ENCODE assay signal across 21 cellular contexts in genomic region chr11:134118016-134118415, GRCh38. TPM values are rescaled to one million over a fixed set of nuclear protein-coding genes. Genes with fewer than 3 reads are reported as not detected.
DNase-seq lines count a peak whose midpoint lies in the region; ATAC-seq, FAIRE-seq and TF ChIP-seq lines count a peak whose summit lies in the region.
"Had no signal": no experiment of that assay in that cellular context is flagged by ENCODE, and none has a peak within 500 bp of the region (broad histone marks: within the 10 kb centered on the region; RNA-seq: fewer than 3 reads in every experiment).

No MANE protein-coding gene starts in this region.

- H3K23ac ChIP-seq in IMR-90 (ENCODE audit: low read depth, low read length) = peak overlapping the region; percentile 60; the same call in 1 of the 2 replicates

- no peaks in the 10 kb centered on the region for H3K36me3 Mint-ChIP-seq in stimulated activated effector memory CD8-positive, alpha-beta T cell treated with anti-CD3 and anti-CD28 coated beads, Interleukin-12 subunit alpha, Interleukin-12 subunit beta, amount 100 ng/mL, for 72 hours

- H3K36me3 ChIP-seq in IMR-90 (ENCODE audit: control insufficient read depth, insufficient read depth, low read length) = no peaks in the 10 kb centered on the region
- H3K36me3 ChIP-seq: pancreas had no signal

- no peak overlapping the region for H2BK120ac ChIP-seq in IMR-90 (ENCODE audit: low read depth, low read length)

- ATAC-seq in IMR-90 (ENCODE audit: low read depth) (no peak), GM18520 (IDR thresholded peaks at IDR 0.05; ENCODE audit: unreplicated experiment) (no peak)
- ATAC-seq in stimulated activated effector memory CD8-positive, alpha-beta T cell treated with anti-CD3 and anti-CD28 coated beads, Interleukin-12 subunit alpha, Interleukin-12 subunit beta, amount 100 ng/mL, for 72 hours = no peak
- ATAC-seq: esophagus mucosa had no signal

- H2BK15ac ChIP-seq in IMR-90 (ENCODE audit: low read depth, low read length) = no peak overlapping the region; the same call in 2 of the 3 replicates

- no peak overlapping the region for H2AK9ac ChIP-seq in IMR-90 (replicated peaks; ENCODE audit: low read depth, low read length, poor library complexity)

- peaks cover 22 to 36% of the 10 kb centered on the region in 2 experiments; a peak in 3 of 4 replicates for H3K79me1 ChIP-seq in IMR-90 (ENCODE audit: low read depth in 1 of 2, low read length in 2 of 2)

- 0 out of 2 replicates have a peak overlapping the region, but pooled peaks have one; percentile 15 for H3K4ac ChIP-seq in IMR-90 (ENCODE audit: low read depth, low read length)

- 0 out of 2 replicates have a peak, but pooled peaks cover 5% of the 10 kb centered on the region for H4K20me1 ChIP-seq in IMR-90 (ENCODE audit: insufficient read depth, low read length)

- TF ChIP-seq RAD21 in IMR-90 (IDR thresholded peaks at IDR 0.05; ENCODE audit: low read length) = no peak

- H2AFZ ChIP-seq in IMR-90 (replicated peaks; ENCODE audit: low read length, poor library complexity) = no peak overlapping the region

- CTCF ChIA-PET in IMR-90 (lab: Yijun Ruan, JAX) = interaction anchor here (0.6 to 1.7 kb wide), 4 partner anchors 17 to 68 kb away, joined by 3 to 10 read pairs (median 5); no protein-coding TSS in a partner anchor

- intact Hi-C loops in IMR-90 (cut with micrococcal nuclease) = loop anchor here (5.0 kb wide), 1 partner anchor 36 kb away; no protein-coding TSS in a partner anchor

- H3K14ac ChIP-seq in IMR-90 (replicated peaks; ENCODE audit: low read depth, low read length) = 0 out of 2 replicates have a peak overlapping the region, but pooled peaks have one; percentile 14

- H3K18ac ChIP-seq in IMR-90 (ENCODE audit: low read depth, low read length) = no peak overlapping the region

- POLR2A ChIA-PET in IMR-90 (lab: Charles Lee; ENCODE audit: unreplicated experiment) = no interaction called here

- no peak overlapping the region for H3K9ac ChIP-seq in IMR-90 (ENCODE audit: low read depth, low read length)

- no peak overlapping the region for H3K56ac ChIP-seq in IMR-90 (ENCODE audit: extremely low read depth, insufficient read depth, low read length)

- no peaks in the 10 kb centered on the region for H3K27me3 ChIP-seq in IMR-90 (ENCODE audit: control insufficient read depth, insufficient read depth, low read length)
- H3K27me3 ChIP-seq: pancreas had no signal

- H4K5ac ChIP-seq in IMR-90 (ENCODE audit: low read depth, low read length) = no peak overlapping the region

- H3K4me1 ChIP-seq in IMR-90 (ENCODE audit: control insufficient read depth, insufficient read depth, low read length) = peaks cover 16% of the 10 kb centered on the region
- H3K4me1 ChIP-seq: pancreas had no signal

- peak overlapping the region; percentile 11 for H3K27ac Mint-ChIP-seq in stimulated activated effector memory CD8-positive, alpha-beta T cell treated with anti-CD3 and anti-CD28 coated beads, Interleukin-12 subunit alpha, Interleukin-12 subunit beta, amount 100 ng/mL, for 72 hours
- H3K27ac Mint-ChIP-seq: activated CD4-positive, alpha-beta memory T cell treated with anti-CD3 and anti-CD28 coated beads, Interleukin-2, amount 10 ng/mL, durations not matched to agents 7 days and 5 days; activated naive CD4-positive, alpha-beta T cell treated with anti-CD3 and anti-CD28 coated beads, Interleukin-2, amount 50 U/mL, for 24 hours; dendritic cell treated with granulocyte-macrophage colony-stimulating factor and Interleukin-4, amounts not matched to agents 40 ng/mL and 50 ng/mL, for 4 days; T-helper 1 cell treated with Interleukin-12 subunit alpha and Interleukin-12 subunit beta and Interleukin-4 antibody, amounts not matched to agents 30 μg/mL and 1 μg/mL, for 36 hours had no signal

- H3K9me1 ChIP-seq in IMR-90 (ENCODE audit: insufficient read depth, low read length) = peaks cover 5% of the 10 kb centered on the region

- BruUV-seq in IMR-90 (replicated peaks; lab: Mats Ljungman, UMichigan) = no TSS peak

- FAIRE-seq in islet of Langerhans (lab: Jason Lieb, UNC) = peak; percentile 99
- FAIRE-seq: HTR-8/SVneo, pancreas had no signal

- H3K4me3 Mint-ChIP-seq in stimulated activated effector memory CD8-positive, alpha-beta T cell treated with anti-CD3 and anti-CD28 coated beads, Interleukin-12 subunit alpha, Interleukin-12 subunit beta, amount 100 ng/mL, for 72 hours = no peak overlapping the region
- H3K4me3 Mint-ChIP-seq: activated CD4-positive, alpha-beta memory T cell treated with anti-CD3 and anti-CD28 coated beads, Interleukin-2, amount 10 ng/mL, durations not matched to agents 7 days and 5 days; activated naive CD4-positive, alpha-beta T cell treated with anti-CD3 and anti-CD28 coated beads, Interleukin-2, amount 50 U/mL, for 24 hours; dendritic cell treated with granulocyte-macrophage colony-stimulating factor and Interleukin-4, amounts not matched to agents 40 ng/mL and 50 ng/mL, for 4 days; T-helper 1 cell treated with Interleukin-12 subunit alpha and Interleukin-12 subunit beta and Interleukin-4 antibody, amounts not matched to agents 30 μg/mL and 1 μg/mL, for 36 hours had no signal

- H4K8ac ChIP-seq in IMR-90 (ENCODE audit: low read depth in 2 of 2, low read length in 2 of 2) = no peak overlapping the region

- H3K9me3 Mint-ChIP-seq in stimulated activated effector memory CD8-positive, alpha-beta T cell treated with anti-CD3 and anti-CD28 coated beads, Interleukin-12 subunit alpha, Interleukin-12 subunit beta, amount 100 ng/mL, for 72 hours = no peaks in the 10 kb centered on the region
- H3K9me3 Mint-ChIP-seq: activated CD4-positive, alpha-beta memory T cell treated with anti-CD3 and anti-CD28 coated beads, Interleukin-2, amount 10 ng/mL, durations not matched to agents 7 days and 5 days; activated naive CD4-positive, alpha-beta T cell treated with anti-CD3 and anti-CD28 coated beads, Interleukin-2, amount 50 U/mL, for 24 hours; dendritic cell treated with granulocyte-macrophage colony-stimulating factor and Interleukin-4, amounts not matched to agents 40 ng/mL and 50 ng/mL, for 4 days; T-helper 1 cell treated with Interleukin-12 subunit alpha and Interleukin-12 subunit beta and Interleukin-4 antibody, amounts not matched to agents 30 μg/mL and 1 μg/mL, for 36 hours had no signal

- no peak overlapping the region for H3K4me2 ChIP-seq in IMR-90 (ENCODE audit: low read depth, low read length)

- H3K27ac ChIP-seq in IMR-90 (ENCODE audit: insufficient read depth, low read length) (no peak overlapping the region), VCaP (peak overlapping the region; percentile 13; the same call in 1 of the 2 replicates)
- H3K27ac ChIP-seq: pancreas, WERI-Rb-1 had no signal

- dilution Hi-C loops in IMR-90 (cut with HindIII; ENCODE audit: low sequenced_read_pairs, unreplicated experiment) = no loop called here

- H2BK20ac ChIP-seq in IMR-90 (ENCODE audit: low read depth, low read length) = no peak overlapping the region

- 0 out of 2 replicates have a peak overlapping the region, but pooled peaks have one; percentile 16 for H4K91ac ChIP-seq in IMR-90 (ENCODE audit: insufficient read depth, low read depth, low read length)

- no peak for TF ChIP-seq POLR2A in IMR-90 (IDR thresholded peaks at IDR 0.05; ENCODE audit: low read depth, low read length)

- DNase-seq in IMR-90 (no peak), NCI-H748 treated with DMSO at 0.1 percent for 48 hours (lab: John Stamatoyannopoulos, UW) (no peak), COLO668 (lab: John Stamatoyannopoulos, UW; ENCODE audit: unreplicated experiment) (no peak)
- DNase-seq in stimulated activated effector memory CD8-positive, alpha-beta T cell treated with anti-CD3 and anti-CD28 coated beads, Interleukin-12 subunit alpha, Interleukin-12 subunit beta, amount 100 ng/mL, for 72 hours (ENCODE audit: low spot score in 2 of 2) = no peak
- DNase-seq: activated CD4-positive, alpha-beta memory T cell treated with anti-CD3 and anti-CD28 coated beads, Interleukin-2, amount 10 ng/mL, durations not matched to agents 7 days and 5 days; activated T-cell treated with anti-CD3 and anti-CD28 coated beads, Interleukin-2, amount 50 U/mL, for 1 hour; Kasumi-1; NCI-H1436 treated with DMSO at 0.1 percent for 48 hours; NCI-H524; OCI-M1; pancreas; stimulated activated CD4-positive, alpha-beta T cell treated with anti-CD3 and anti-CD28 coated beads, Interleukin-4, amount 100 ng/mL, for 1 hour; WERI-Rb-1 had no signal

- no peak overlapping the region for H3K4me3 ChIP-seq in IMR-90 (ENCODE audit: insufficient read depth, low read depth, low read length)
- H3K4me3 ChIP-seq: pancreas had no signal

- in situ Hi-C loops in IMR-90 (cut with MboI; ENCODE audit: low sequenced_read_pairs) = no loop called here

- H2AK5ac ChIP-seq in IMR-90 (ENCODE audit: low read depth, low read length) = no peak overlapping the region

- peaks cover 12% of the 10 kb centered on the region for H3K4me1 Mint-ChIP-seq in stimulated activated effector memory CD8-positive, alpha-beta T cell treated with anti-CD3 and anti-CD28 coated beads, Interleukin-12 subunit alpha, Interleukin-12 subunit beta, amount 100 ng/mL, for 72 hours
- H3K4me1 Mint-ChIP-seq: activated naive CD4-positive, alpha-beta T cell treated with anti-CD3 and anti-CD28 coated beads, Interleukin-2, amount 50 U/mL, for 24 hours had no signal

- H2BK5ac ChIP-seq in IMR-90 (ENCODE audit: low read depth, low read length, poor library complexity, severe bottlenecking) = no peak overlapping the region

- TF ChIP-seq CTCF in IMR-90 (conservative IDR thresholded peaks at IDR 0.05; ENCODE audit: low read depth, low read length) (no peak), VCaP (conservative IDR thresholded peaks at IDR 0.05) (no peak)

- H3K9me3 ChIP-seq in IMR-90 (ENCODE audit: control insufficient read depth, insufficient read depth, low read length) = no peaks in the 10 kb centered on the region
- H3K9me3 ChIP-seq: pancreas had no signal

TF ChIP-seq in IMR-90, 13 proteins besides CTCF, POLR2A, EP300 and RAD21 (continues in another document):
- TF ChIP-seq MAZ (IDR thresholded peaks at IDR 0.05; ENCODE audit: borderline replicate concordance, low read depth, low read length) (no peak), ELK1 (IDR thresholded peaks at IDR 0.05; ENCODE audit: borderline replicate concordance, low read depth, low read length) (no peak), MAFK (IDR thresholded peaks at IDR 0.05; ENCODE audit: low read depth, low read length) (no peak), NFE2L2 (IDR thresholded peaks at IDR 0.05; ENCODE audit: low read depth, low read length) (no peak)

RNA-seq across cellular contexts. Expression of gene JAM3, which starts 49.1 kb away (rescaled TPM):
- 71.5 and 102 TPM in 2 replicates for total RNA-seq in IMR-90 (2012; rRNA removed)
- 32.0 and 38.0 TPM in 2 replicates for polyA plus RNA-seq in IMR-90 (2012; rRNA removed)
- 17.9 and 24.0 TPM in 2 replicates for polyA plus RNA-seq in IMR-90 (2012; cell fraction: cytosol; rRNA removed)
- 20.6 and 54.0 TPM in 2 replicates for polyA plus RNA-seq in IMR-90 (2012; cell fraction: nucleus; rRNA removed; ENCODE audit: low replicate concordance)
